Comparison of ENCODE assay signal across 13 cellular contexts in the genomic region with DNA sequence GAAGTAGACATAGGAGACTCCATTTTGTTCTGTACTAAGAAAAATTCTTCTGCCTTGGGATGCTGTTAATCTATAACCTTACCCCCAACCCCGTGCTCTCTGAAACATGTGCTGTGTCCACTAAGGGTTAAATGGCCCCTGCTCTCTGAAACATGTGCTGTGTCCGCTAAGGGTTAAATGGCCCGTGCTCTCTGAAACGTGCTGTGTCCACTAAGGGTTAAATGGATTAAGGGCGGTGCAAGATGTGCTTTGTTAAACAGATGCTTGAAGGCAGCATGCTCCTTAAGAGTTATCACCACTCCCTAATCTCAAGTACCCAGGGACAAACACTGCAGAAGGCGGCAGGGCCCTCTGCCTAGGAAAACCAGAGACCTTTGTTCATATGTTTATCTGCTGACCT. TPM values are rescaled to one million over a fixed set of nuclear protein-coding genes. Genes with fewer than 3 reads are reported as not detected.
"Had no signal": no experiment of that assay in that cellular context is flagged by ENCODE, and none has a peak within 500 bp of the region (broad histone marks: within the 10 kb centered on the region; RNA-seq: fewer than 3 reads in every experiment).

No MANE protein-coding gene starts in this region.

RNA-seq across cellular contexts. Expression of a gene that starts 46.8 kb away (rescaled TPM):
- total RNA-seq: activated CD4-positive, alpha-beta memory T cell treated with anti-CD3 and anti-CD28 coated beads, Interleukin-2, amount 10 ng/mL, durations not matched to agents 7 days and 5 days; activated naive CD4-positive, alpha-beta T cell treated with anti-CD3 and anti-CD28 coated beads for 36 hours; activated naive CD8-positive, alpha-beta T cell treated with anti-CD3 and anti-CD28 coated beads, Interleukin-2, amount 10 ng/mL, durations not matched to agents 7 days and 5 days; ascending aorta; cardiac muscle cell; NCI-H460; OCI-LY7; PC-9; Right ventricle myocardium inferior; SK-MEL-5; T-cell; T-helper 17 cell had no signal
- polyA plus RNA-seq: adipose tissue, cardiac muscle cell had no signal
